ENCODE assay signal across 9 cellular contexts in the genomic region with DNA sequence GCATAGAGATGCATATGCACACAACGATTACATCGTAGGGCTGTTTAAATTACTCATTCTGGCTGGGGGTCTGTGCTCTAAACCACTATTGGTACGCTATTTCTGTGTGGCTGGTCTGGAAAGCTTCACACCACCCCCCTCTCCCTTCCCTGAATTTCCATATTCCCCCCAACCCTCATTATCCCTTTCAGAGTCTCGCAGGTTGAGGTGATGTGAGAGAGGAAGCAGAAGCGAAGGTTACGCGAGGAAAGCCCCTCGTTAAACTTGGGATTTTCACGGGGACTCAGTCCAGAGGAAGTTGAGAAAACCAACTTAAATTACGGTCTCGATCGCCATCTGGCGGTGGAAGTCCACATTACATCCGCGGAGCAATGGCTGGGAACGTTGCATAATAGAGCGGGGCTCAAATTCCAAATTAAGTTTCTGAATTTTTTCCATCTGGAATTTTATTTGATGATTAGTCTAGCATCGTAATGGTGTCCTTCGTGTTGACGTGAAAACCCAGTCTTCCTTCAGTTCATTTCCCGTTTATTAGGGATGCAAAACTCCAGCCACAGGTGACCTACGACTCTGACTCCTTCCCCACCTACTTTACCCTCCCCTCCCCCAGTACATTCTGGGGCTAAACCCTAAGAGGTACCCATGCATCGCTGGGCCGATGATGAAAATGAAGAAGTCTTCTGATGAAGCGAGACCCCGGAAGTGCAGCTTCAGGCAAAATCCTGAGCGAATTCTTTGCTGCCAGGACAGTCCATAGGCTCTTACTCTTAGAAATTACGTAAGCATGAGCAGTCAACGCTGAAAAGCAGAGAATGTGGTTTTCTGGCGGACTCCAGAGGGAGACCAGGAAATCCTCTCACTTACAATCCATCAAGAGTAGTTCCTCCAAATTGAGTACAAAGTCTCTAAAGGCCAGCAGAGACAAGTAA. TPM values are rescaled to one million over a fixed set of nuclear protein-coding genes. Genes with fewer than 3 reads are reported as not detected.
DNase-seq lines count a peak whose midpoint lies in the region; ATAC-seq and TF ChIP-seq lines count a peak whose summit lies in the region.
"Had no signal": no experiment of that assay in that cellular context is flagged by ENCODE, and none has a peak within 500 bp of the region (broad histone marks: within the 10 kb centered on the region; RNA-seq: fewer than 3 reads in every experiment).

No MANE protein-coding gene starts in this region.

- H3K27ac ChIP-seq in DND-41 (ENCODE audit: low read length) (no peak overlapping the region), left ventricle myocardium inferior (replicated peaks) (no peak overlapping the region), prostate gland (no peak overlapping the region)

- peak overlapping the region in 1 of 2 donors; percentile 30 for H3K27ac Mint-ChIP-seq in T-cell

- H2AFZ ChIP-seq in DND-41 (ENCODE audit: low read depth, low read length) = peak overlapping the region; percentile 51

- H3K4me3 ChIP-seq in DND-41 (ENCODE audit: low read depth in 1 of 2, low read length in 2 of 2) (no peak overlapping the region; a peak in 1 of 4 replicates), adipocyte (ENCODE audit: low read length) (peak overlapping the region; percentile 77), left ventricle myocardium inferior (peak overlapping the region; percentile 36), prostate gland (no peak overlapping the region)
- peak overlapping the region; percentile 36 for H3K4me3 ChIP-seq in Jurkat, Clone E6-1 (ENCODE audit: low read length)

- intact Hi-C loops in left ventricle myocardium inferior (cut with micrococcal nuclease) (loop anchor here (5.0 kb wide), 1 partner anchor 380 kb away; no protein-coding TSS in a partner anchor), prostate gland (cut with DNase I) (loop anchor here (5.0 to 10.0 kb wide), 3 partner anchors 102 to 552 kb away; no protein-coding TSS in a partner anchor)

- CTCF ChIA-PET in T-cell (lab: Charles Lee) = interaction anchor here in 1 of 2 donors (0.5 to 1.6 kb wide), 2 partner anchors 103 to 384 kb away, joined by 3 to 5 read pairs; no protein-coding TSS in a partner anchor

- peak overlapping the region; percentile 52 for H3K4me2 ChIP-seq in DND-41 (ENCODE audit: insufficient read depth, low read length)

- H3K36me3 ChIP-seq in DND-41 (ENCODE audit: insufficient read depth, low read length) (no peaks in the 10 kb centered on the region), adipocyte (ENCODE audit: control insufficient read depth, insufficient read depth, low read length, severe bottlenecking) (no peaks in the 10 kb centered on the region), left ventricle myocardium inferior (no peaks in the 10 kb centered on the region), prostate gland (no peaks in the 10 kb centered on the region)

- peaks cover 2 to 9% (median 8%) of the 10 kb centered on the region in 3 donors for H3K9me3 Mint-ChIP-seq in T-cell

- H3K4me3 Mint-ChIP-seq in T-cell = peak overlapping the region; percentile 40 to 46 (median 44)

- peaks cover 38% of the 10 kb centered on the region for H3K27me3 ChIP-seq in DND-41 (ENCODE audit: insufficient read depth, low read length, poor library complexity)
- peaks cover 53% of the 10 kb centered on the region for H3K27me3 ChIP-seq in adipocyte (replicated peaks; ENCODE audit: control insufficient read depth, insufficient read depth, low read length)
- H3K27me3 ChIP-seq in left ventricle myocardium inferior (ENCODE audit: low read depth) = peaks cover 97% of the 10 kb centered on the region
- H3K27me3 ChIP-seq in prostate gland (replicated peaks; ENCODE audit: insufficient read depth) = no peaks in the 10 kb centered on the region

- ATAC-seq in DND-41 (ENCODE audit: insufficient read depth, low read depth) (peak; percentile 80), T-cell (replicated peaks in 1 of 4) (peak; percentile 76 to 82 (median 80)), HG03378 (IDR thresholded peaks at IDR 0.05; ENCODE audit: unreplicated experiment) (no peak)

- WGBS in prostate gland = 12% methylated on average over 30 of the region's 30 CpGs

- POLR2A ChIA-PET in T-cell (lab: Charles Lee) = no interaction called here

- no peaks in the 10 kb centered on the region for H3K36me3 Mint-ChIP-seq in T-cell

- H3K9me3 ChIP-seq in DND-41 (ENCODE audit: insufficient read depth, low read length, severe bottlenecking) (no peaks in the 10 kb centered on the region), adipocyte (ENCODE audit: control insufficient read depth, low read length) (peaks cover 13% of the 10 kb centered on the region), left ventricle myocardium inferior (replicated peaks) (peaks cover 8% of the 10 kb centered on the region), prostate gland (no peaks in the 10 kb centered on the region)

- peaks cover 21 to 26% (median 26%) of the 10 kb centered on the region in 3 donors for H3K4me1 Mint-ChIP-seq in T-cell

- H3K9ac ChIP-seq in DND-41 (ENCODE audit: low read depth, low read length) (no peak overlapping the region), adipocyte (ENCODE audit: low read length) (peak overlapping the region; percentile 60)

- DNase-seq in DND-41 = peak; percentile 72
- peak; percentile 50 for DNase-seq in Jurkat, Clone E6-1 (ENCODE audit: low read depth, low spot score)
- DNase-seq in T-cell = peak; percentile 32 to 81 (median 70)
- peak; percentile 85 for DNase-seq in adipocyte (ENCODE audit: low read depth)
- DNase-seq in left ventricle myocardium inferior = peak; percentile 72
- DNase-seq in prostate gland (ENCODE audit: low spot score) = peak; percentile 58
- DNase-seq in ureter (ENCODE audit: low spot score) = peak; percentile 82

- TF ChIP-seq CTCF in DND-41 (IDR thresholded peaks at IDR 0.05; ENCODE audit: borderline replicate concordance, extremely low read depth, low read length, poor library complexity, severe bottlenecking) (peak; percentile 87), left ventricle myocardium inferior (IDR thresholded peaks at IDR 0.05; ENCODE audit: borderline replicate concordance) (peak; percentile 91), prostate gland (IDR thresholded peaks at IDR 0.05) (peak; percentile 85 to 94 (median 88))

- H3K4me1 ChIP-seq in DND-41 (ENCODE audit: insufficient read depth, low read length) (peaks cover 5% of the 10 kb centered on the region), adipocyte (ENCODE audit: control insufficient read depth, insufficient read depth, low read length) (peaks cover 10% of the 10 kb centered on the region), left ventricle myocardium inferior (no peaks in the 10 kb centered on the region), prostate gland (replicated peaks) (no peaks in the 10 kb centered on the region)

- H3K79me2 ChIP-seq in DND-41 (ENCODE audit: insufficient read depth, low read length) = no peaks in the 10 kb centered on the region

- no peaks in the 10 kb centered on the region for H4K20me1 ChIP-seq in DND-41 (ENCODE audit: insufficient read depth, low read length)

- TF ChIP-seq POLR2A in prostate gland (IDR thresholded peaks at IDR 0.05) = no peak

- peaks cover 18 to 48% of the 10 kb centered on the region in 2 donors for H3K27me3 Mint-ChIP-seq in T-cell

RNA-seq across cellular contexts. Expression of gene HLA-DOB, which starts 19.7 kb away (rescaled TPM):
- 0.64 TPM for polyA plus RNA-seq in Jurkat, Clone E6-1 (2012; ENCODE audit: insufficient read depth, insufficient read length)
- total RNA-seq in T-cell (1 to 10 TPM; 3.3 to 8.2 (median 3.9) TPM), left ventricle myocardium inferior (not detected), prostate gland (under 1 TPM in 1 of 2 donors, not detected in 1; 0.41 TPM), ureter (1.9 TPM)

RNA-seq across cellular contexts. Expression of gene HLA-DQB2, which starts 33.8 kb away (rescaled TPM):
- not detected for polyA plus RNA-seq in Jurkat, Clone E6-1 (2012; ENCODE audit: insufficient read depth, insufficient read length)
- 1 to 10 TPM in 2 of 5 donors, under 1 TPM in 2, not detected in 1; 0.70 to 3.1 (median 1.3) TPM for total RNA-seq in T-cell
- total RNA-seq in left ventricle myocardium inferior = 1.9 TPM
- 1 to 10 TPM in 1 of 2 donors, not detected in 1; 1.5 TPM for total RNA-seq in prostate gland
- 8.1 TPM for total RNA-seq in ureter

RNA-seq across cellular contexts. Expression of gene TAP2, which starts 41.4 kb away (rescaled TPM):
- polyA plus RNA-seq in Jurkat, Clone E6-1 (2012; ENCODE audit: insufficient read depth, insufficient read length) = 54.7 TPM
- 100 to 1,000 TPM; 116 to 147 (median 140) TPM for total RNA-seq in T-cell
- total RNA-seq in left ventricle myocardium inferior = 22.4 TPM
- 10 to 100 TPM in 1 of 2 donors, 1 to 10 TPM in 1; 7.1 to 15.8 TPM for total RNA-seq in prostate gland
- 40.1 TPM for total RNA-seq in ureter

RNA-seq across cellular contexts. Expression of gene PSMB8, which starts 46.7 kb away (rescaled TPM):
- 212 TPM for polyA plus RNA-seq in Jurkat, Clone E6-1 (2012; ENCODE audit: insufficient read depth, insufficient read length)
- total RNA-seq in T-cell = 100 to 1,000 TPM; 131 to 171 (median 150) TPM
- total RNA-seq in left ventricle myocardium inferior = 13.2 TPM
- 10 to 100 TPM; 30.7 to 47.3 TPM for total RNA-seq in prostate gland
- 44.9 TPM for total RNA-seq in ureter

RNA-seq across cellular contexts. Expression of gene HLA-DQA2, which starts 55.9 kb away (rescaled TPM):
- not detected for polyA plus RNA-seq in Jurkat, Clone E6-1 (2012; ENCODE audit: insufficient read depth, insufficient read length)
- total RNA-seq in T-cell (1 to 10 TPM in 3 of 5 donors, under 1 TPM in 2; 0.35 to 2.7 (median 1.1) TPM), left ventricle myocardium inferior (1.8 TPM), prostate gland (1 to 10 TPM in 1 of 2 donors, under 1 TPM in 1; 0.45 to 1.6 TPM), ureter (5.7 TPM)
- polyA plus RNA-seq: urinary bladder had no signal

Comparison
In these comparisons a context has a peak if more than half of its experiments do, and no peak if none do; other contexts are left out.
1. H3K4me3 ChIP-seq: peak in Jurkat, Clone E6-1 (single experiment), adipocyte (single experiment) and left ventricle myocardium inferior (single experiment); none in DND-41 (0 of 2) and prostate gland (0 of 2).
2. Peak in every context shown above with its lines, with median percentiles within 50 percentile points of each other: DNase-seq and CTCF ChIP-seq.